Comparison of ENCODE assay signal across 8 cellular contexts in the genomic region with DNA sequence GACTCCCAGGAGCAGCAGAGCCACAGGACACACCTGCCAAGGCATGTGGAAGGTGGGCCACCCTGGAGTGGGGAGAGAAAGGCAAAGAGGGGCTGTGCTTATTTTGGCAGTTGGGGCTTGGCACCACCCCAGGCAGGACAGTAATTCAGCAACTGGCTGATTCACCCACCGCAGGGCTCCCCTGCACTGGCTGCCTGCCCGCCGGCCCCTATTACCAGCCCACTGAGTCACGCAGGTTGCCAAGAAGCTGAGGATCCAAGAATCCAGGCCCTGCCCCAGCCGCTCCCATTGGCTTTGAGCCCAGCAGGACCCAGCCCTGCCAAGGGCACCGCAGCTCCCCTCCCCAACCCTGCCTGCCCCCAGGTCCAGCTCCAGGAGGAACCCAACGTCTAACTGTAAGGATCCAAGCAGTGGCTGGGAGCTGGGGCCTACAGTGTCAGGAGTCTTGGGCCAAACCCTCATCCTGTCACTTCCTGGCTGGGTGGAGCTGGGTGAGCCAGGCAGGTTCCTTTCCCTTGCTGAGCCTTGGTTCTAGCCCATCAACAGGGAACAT. TPM values are rescaled to one million over a fixed set of nuclear protein-coding genes. Genes with fewer than 3 reads are reported as not detected.
DNase-seq lines count a peak whose midpoint lies in the region; ATAC-seq lines count a peak whose summit lies in the region.

No MANE protein-coding gene starts in this region.

- H3K9me3 ChIP-seq in right cardiac atrium (ENCODE audit: control insufficient read depth, low read length), result no peaks in the 10 kb centered on the region

- H3K4me1 ChIP-seq in right cardiac atrium (ENCODE audit: control insufficient read depth, insufficient read depth, low read length), result peaks cover 27% of the 10 kb centered on the region

- intact Hi-C loops in right cardiac atrium (cut with DNase I), result no loop called here

- H3K27me3 ChIP-seq in right cardiac atrium (ENCODE audit: control insufficient read depth, insufficient read depth), result no peaks in the 10 kb centered on the region

- no peak overlapping the region for H3K4me3 ChIP-seq in right cardiac atrium (ENCODE audit: low read length)

- DNase-seq in DMS79 (lab: John Stamatoyannopoulos, UW), result peak; percentile 82
- peak; percentile 93 for DNase-seq in RKO (ENCODE audit: low spot score)
- peak; percentile 75 for DNase-seq in amniotic stem cell (lab: John Stamatoyannopoulos, UW)
- DNase-seq in right cardiac atrium, result peak; percentile 66 to 88 (median 82)
- peak; percentile 50 for DNase-seq in stimulated activated CD4-positive, alpha-beta T cell treated with anti-CD3 and anti-CD28 coated beads, Interleukin-12 subunit alpha, Interleukin-12 subunit beta, amount 100 ng/mL, for 4 hours
- DNase-seq in ecto neural progenitor cell (ENCODE audit: low spot score), result no peak

- peak overlapping the region; percentile 99 for H3K27ac ChIP-seq in right cardiac atrium (ENCODE audit: low read length)

- WGBS in right cardiac atrium, result 21% methylated on average over 7 of the region's 7 CpGs

- ATAC-seq in right cardiac atrium, result peak; percentile 8 to 29
- no peak for ATAC-seq in GM18873 (IDR thresholded peaks at IDR 0.05; ENCODE audit: low FRiP score, unreplicated experiment)
- ATAC-seq in GM19023 (IDR thresholded peaks at IDR 0.05; ENCODE audit: unreplicated experiment), result no peak

RNA-seq across cellular contexts. Expression of a gene that starts 14.2 kb away (rescaled TPM):
- total RNA-seq in right cardiac atrium, result 10 to 100 TPM; 18.5 to 36.3 (median 32.1) TPM
- polyA plus RNA-seq in right cardiac atrium, result 33.8 TPM

RNA-seq across cellular contexts. Expression of a gene that starts 28.4 kb away (rescaled TPM):
- 10 to 100 TPM in 3 of 4 donors, 1 to 10 TPM in 1; 9.6 to 12.8 (median 11.3) TPM for total RNA-seq in right cardiac atrium
- 7.4 TPM for polyA plus RNA-seq in right cardiac atrium

Comparison
In these comparisons a context has a peak if more than half of its experiments do, and no peak if none do; other contexts are left out.
1. ATAC-seq: peak in right cardiac atrium (2 of 2); none in GM18873 (single experiment) and GM19023 (single experiment).